ENCODE assay signal across 15 cellular contexts in genomic region chr16:89198417-89199240, GRCh38. TPM values are rescaled to one million over a fixed set of nuclear protein-coding genes. Genes with fewer than 3 reads are reported as not detected.
"Had no signal": no experiment of that assay in that cellular context is flagged by ENCODE, and none has a peak within 500 bp of the region (broad histone marks: within the 10 kb centered on the region; RNA-seq: fewer than 3 reads in every experiment).

No MANE protein-coding gene starts in this region.

- ATAC-seq: activated T-helper 17 cell treated with anti-CD3 and anti-CD28 coated beads, Interleukin-2, amount 50 U/mL, for 72 hours; naive thymus-derived CD8-positive, alpha-beta T cell; WTC11 had no signal

- H3K4me3 ChIP-seq: colonic mucosa, skin epidermis had no signal

- H3K4me1 ChIP-seq: colonic mucosa had no signal

- H3K27ac ChIP-seq: colonic mucosa, skin epidermis had no signal

- H3K36me3 ChIP-seq: colonic mucosa had no signal

- FAIRE-seq: urothelium cell line had no signal

- H3K9me3 ChIP-seq: colonic mucosa had no signal

- DNase-seq: activated CD4-positive, alpha-beta T cell treated with anti-CD3 and anti-CD28 coated beads, Interleukin-2, amount 10 ng/mL, durations not matched to agents 24 days and 14 days; activated naive CD4-positive, alpha-beta T cell treated with anti-CD3 and anti-CD28 coated beads for 36 hours; activated T-cell treated with anti-CD3 and anti-CD28 coated beads for 4 hours; colonic mucosa; foreskin melanocyte; head of caudate nucleus; midbrain; naive thymus-derived CD8-positive, alpha-beta T cell had no signal

RNA-seq across cellular contexts. Expression of gene SLC22A31, which starts 1.7 kb away (rescaled TPM):
- total RNA-seq: cardiac septum; naive thymus-derived CD8-positive, alpha-beta T cell; omental fat pad had no signal
- polyA plus RNA-seq: naive thymus-derived CD8-positive, alpha-beta T cell had no signal

RNA-seq across cellular contexts. Expression of gene CDH15, which starts 27.1 kb away (rescaled TPM):
- total RNA-seq: activated CD4-positive, alpha-beta T cell treated with anti-CD3 and anti-CD28 coated beads, Interleukin-2, amount 10 ng/mL, durations not matched to agents 24 days and 14 days; activated naive CD4-positive, alpha-beta T cell treated with anti-CD3 and anti-CD28 coated beads for 36 hours; colonic mucosa; lower leg skin; naive thymus-derived CD8-positive, alpha-beta T cell; omental fat pad had no signal
- polyA plus RNA-seq: naive thymus-derived CD8-positive, alpha-beta T cell had no signal
